14 cellular contexts compared by ENCODE assay signal in genomic region chr6:144364208-144364718, GRCh38.
DNase-seq lines count a peak whose midpoint lies in the region; ATAC-seq, FAIRE-seq and TF ChIP-seq lines count a peak whose summit lies in the region.
"Had no signal": no experiment of that assay in that cellular context is flagged by ENCODE, and none has a peak within 500 bp of the region (broad histone marks: within the 10 kb centered on the region; RNA-seq: fewer than 3 reads in every experiment).

No MANE protein-coding gene starts in this region.

- H3K4me3 ChIP-seq in CD4-positive, CD25-positive, alpha-beta regulatory T cell (ENCODE audit: low read depth, low read length) = no peak overlapping the region
- H3K4me3 ChIP-seq: lung, psoas muscle had no signal

- ATAC-seq in CD4-positive, CD25-positive, alpha-beta regulatory T cell (ENCODE audit: low read depth in 2 of 2) = no peak
- ATAC-seq in activated naive CD8-positive, alpha-beta T cell treated with anti-CD3 and anti-CD28 coated beads, Interleukin-2, amount 10 ng/mL, durations not matched to agents 7 days and 5 days (ENCODE audit: low read depth) = no peak
- ATAC-seq in natural killer cell (no peak), GM18867 (IDR thresholded peaks at IDR 0.05; ENCODE audit: unreplicated experiment) (no peak)
- ATAC-seq: psoas muscle had no signal

- H3K4me1 Mint-ChIP-seq in CD4-positive, CD25-positive, alpha-beta regulatory T cell = peaks cover 26 to 77% (median 63%) of the 10 kb centered on the region in 4 donors
- H3K4me1 Mint-ChIP-seq in activated naive CD8-positive, alpha-beta T cell treated with anti-CD3 and anti-CD28 coated beads, Interleukin-2, amount 10 ng/mL, durations not matched to agents 7 days and 5 days = peaks cover 42% of the 10 kb centered on the region
- peaks cover 80 to 85% of the 10 kb centered on the region in 2 donors for H3K4me1 Mint-ChIP-seq in natural killer cell

- peak; percentile 56 for FAIRE-seq in GM18507 (lab: Jason Lieb, UNC)
- FAIRE-seq: bronchial epithelial cell, TTC549 had no signal

- H3K4me3 Mint-ChIP-seq in CD4-positive, CD25-positive, alpha-beta regulatory T cell = peak overlapping the region in 2 of 4 donors; percentile 13
- H3K4me3 Mint-ChIP-seq in activated naive CD8-positive, alpha-beta T cell treated with anti-CD3 and anti-CD28 coated beads, Interleukin-2, amount 10 ng/mL, durations not matched to agents 7 days and 5 days = no peak overlapping the region
- H3K4me3 Mint-ChIP-seq in natural killer cell = peak overlapping the region; percentile 39

- H3K4me1 ChIP-seq in CD4-positive, CD25-positive, alpha-beta regulatory T cell (ENCODE audit: control insufficient read depth, insufficient read depth, low read length, poor library complexity, severe bottlenecking) = peaks cover 18% of the 10 kb centered on the region

- no peaks in the 10 kb centered on the region for H3K9me3 Mint-ChIP-seq in CD4-positive, CD25-positive, alpha-beta regulatory T cell
- H3K9me3 Mint-ChIP-seq in activated naive CD8-positive, alpha-beta T cell treated with anti-CD3 and anti-CD28 coated beads, Interleukin-2, amount 10 ng/mL, durations not matched to agents 7 days and 5 days = no peaks in the 10 kb centered on the region
- H3K9me3 Mint-ChIP-seq in natural killer cell = no peaks in the 10 kb centered on the region

- no peaks in the 10 kb centered on the region for H3K27me3 ChIP-seq in CD4-positive, CD25-positive, alpha-beta regulatory T cell (ENCODE audit: control insufficient read depth, insufficient read depth, low read length)

- intact Hi-C loops in natural killer cell (cut with micrococcal nuclease) = loop anchor here (5.0 kb wide), 1 partner anchor 33 kb away; no protein-coding TSS in a partner anchor

- peaks cover 23% of the 10 kb centered on the region for H3K36me3 Mint-ChIP-seq in CD4-positive, CD25-positive, alpha-beta regulatory T cell
- peaks cover 56% of the 10 kb centered on the region for H3K36me3 Mint-ChIP-seq in activated naive CD8-positive, alpha-beta T cell treated with anti-CD3 and anti-CD28 coated beads, Interleukin-2, amount 10 ng/mL, durations not matched to agents 7 days and 5 days
- no peaks in the 10 kb centered on the region for H3K36me3 Mint-ChIP-seq in natural killer cell

- peaks cover 18% of the 10 kb centered on the region for H3K36me3 ChIP-seq in CD4-positive, CD25-positive, alpha-beta regulatory T cell (ENCODE audit: control insufficient read depth, insufficient read depth, low read length)

- no peaks in the 10 kb centered on the region for H3K9me3 ChIP-seq in CD4-positive, CD25-positive, alpha-beta regulatory T cell (ENCODE audit: control insufficient read depth in 2 of 2, low read length in 2 of 2)
- H3K9me3 ChIP-seq: psoas muscle had no signal

- TF ChIP-seq CTCF in natural killer cell (IDR thresholded peaks at IDR 0.05) = no peak

- H3K27ac ChIP-seq in CD4-positive, CD25-positive, alpha-beta regulatory T cell (ENCODE audit: insufficient read depth, low read length, poor library complexity, severe bottlenecking) = no peak overlapping the region
- H3K27ac ChIP-seq: psoas muscle had no signal

- H3K27ac Mint-ChIP-seq in CD4-positive, CD25-positive, alpha-beta regulatory T cell = peak overlapping the region in 2 of 3 donors; percentile 39 to 62
- peak overlapping the region; percentile 36 for H3K27ac Mint-ChIP-seq in activated naive CD8-positive, alpha-beta T cell treated with anti-CD3 and anti-CD28 coated beads, Interleukin-2, amount 10 ng/mL, durations not matched to agents 7 days and 5 days
- H3K27ac Mint-ChIP-seq in natural killer cell = peak overlapping the region; percentile 74 to 99

- no peaks in the 10 kb centered on the region for H3K27me3 Mint-ChIP-seq in CD4-positive, CD25-positive, alpha-beta regulatory T cell
- no peaks in the 10 kb centered on the region for H3K27me3 Mint-ChIP-seq in activated naive CD8-positive, alpha-beta T cell treated with anti-CD3 and anti-CD28 coated beads, Interleukin-2, amount 10 ng/mL, durations not matched to agents 7 days and 5 days
- H3K27me3 Mint-ChIP-seq in natural killer cell (ENCODE audit: low read depth in 2 of 2) = no peaks in the 10 kb centered on the region

- DNase-seq in CD4-positive, CD25-positive, alpha-beta regulatory T cell = no peak
- DNase-seq in GM18507 (ENCODE audit: extremely low spot score, insufficient read length, low read depth) = no peak
- no peak for DNase-seq in activated naive CD8-positive, alpha-beta T cell treated with anti-CD3 and anti-CD28 coated beads, Interleukin-2, amount 10 ng/mL, durations not matched to agents 7 days and 5 days
- DNase-seq in natural killer cell = no peak
- DNase-seq in mucosa of gallbladder (ENCODE audit: low spot score) = no peak
- DNase-seq in HuH-7 (ENCODE audit: low spot score) = no peak
- DNase-seq: COR-L47; hippocampal formation; psoas muscle; stimulated activated CD4-positive, alpha-beta T cell treated with anti-CD3 and anti-CD28 coated beads, Interleukin-4, amount 100 ng/mL, for 24 hours had no signal

- POLR2A ChIA-PET in activated naive CD8-positive, alpha-beta T cell treated with anti-CD3 and anti-CD28 coated beads, Interleukin-2, amount 10 ng/mL, durations not matched to agents 7 days and 5 days (lab: Charles Lee) = no interaction called here

Comparison
In these comparisons a context has a peak if more than half of its experiments do, and no peak if none do; other contexts are left out.
1. H3K27ac Mint-ChIP-seq: peak in every context shown above with its lines; median percentile 86 in natural killer cell; 50 in CD4-positive, CD25-positive, alpha-beta regulatory T cell; 36 in activated naive CD8-positive, alpha-beta T cell treated with anti-CD3 and anti-CD28 coated beads, Interleukin-2, amount 10 ng/mL, durations not matched to agents 7 days and 5 days.